24 cellular contexts compared by ENCODE assay signal in the genomic region with DNA sequence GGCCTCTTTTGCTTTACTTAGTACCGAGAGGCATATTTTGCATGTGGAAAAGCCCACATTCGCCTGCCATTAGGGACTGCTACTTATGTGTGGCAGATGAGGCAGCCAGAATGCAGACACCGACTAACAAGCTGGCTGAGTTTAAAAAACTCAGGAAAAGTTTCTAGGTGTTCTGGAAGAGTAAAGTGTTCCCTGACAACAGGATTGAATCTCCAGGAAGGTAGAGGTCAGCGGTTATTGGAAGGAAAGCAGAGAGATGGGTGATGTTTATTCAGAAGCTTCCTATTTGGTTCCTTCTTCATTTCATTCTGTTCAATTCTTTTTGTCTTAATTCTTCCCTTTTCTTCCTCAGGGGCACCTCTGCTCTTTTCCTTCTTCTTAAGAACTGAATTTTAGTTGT.
"Had no signal": no experiment of that assay in that cellular context is flagged by ENCODE, and none has a peak within 500 bp of the region (broad histone marks: within the 10 kb centered on the region; RNA-seq: fewer than 3 reads in every experiment).

No MANE protein-coding gene starts in this region.

- H3K27ac ChIP-seq: brain microvascular endothelial cell, coronary artery, dorsolateral prefrontal cortex, VCaP had no signal

- FAIRE-seq: astrocyte, bronchial epithelial cell, frontal cortex had no signal

- H3K4me3 ChIP-seq: coronary artery, dorsolateral prefrontal cortex had no signal

- H3K36me3 ChIP-seq: brain microvascular endothelial cell had no signal

- DNase-seq: activated CD4-positive, alpha-beta T cell treated with anti-CD3 and anti-CD28 coated beads for 48 hours; activated CD4-positive, alpha-beta T cell treated with anti-CD3 and anti-CD28 coated beads, Interleukin-2, amount 50 U/mL, for 1 hour; activated CD4-positive, alpha-beta T cell treated with anti-CD3 and anti-CD28 coated beads, Interleukin-2, amount 50 U/mL, for 48 hours; activated CD8-positive, alpha-beta memory T cell treated with anti-CD3 and anti-CD28 coated beads for 24 hours; activated CD8-positive, alpha-beta T cell treated with anti-CD3 and anti-CD28 coated beads for 36 hours; activated effector memory CD4-positive, alpha-beta T cell treated with Interleukin-2 at 50 U/mL for 16 hours; activated gamma-delta T cell treated with Interleukin-2 at 50 U/mL for 16 hours; activated naive CD4-positive, alpha-beta T cell treated with anti-CD3 and anti-CD28 coated beads, Interleukin-2, amount 50 U/mL, for 16 hours; activated naive CD4-positive, alpha-beta T cell treated with Interleukin-2 at 50 U/mL for 16 hours; activated T-cell treated with anti-CD3 and anti-CD28 coated beads, Interleukin-2, amount 50 U/mL, for 4 hours; amniotic stem cell; anterior cingulate cortex; brain microvascular endothelial cell; dorsolateral prefrontal cortex; effector memory CD4-positive, alpha-beta T cell; endodermal cell; foreskin fibroblast; head of caudate nucleus; T-helper 2 cell had no signal

- H3K27me3 ChIP-seq: brain microvascular endothelial cell had no signal
